24 cellular contexts compared by ENCODE assay signal in genomic region chr3:128461731-128462130, GRCh38. TPM values are rescaled to one million over a fixed set of nuclear protein-coding genes. Genes with fewer than 3 reads are reported as not detected.
DNase-seq lines count a peak whose midpoint lies in the region; ATAC-seq, FAIRE-seq and TF ChIP-seq lines count a peak whose summit lies in the region.
"Had no signal": no experiment of that assay in that cellular context is flagged by ENCODE, and none has a peak within 500 bp of the region (broad histone marks: within the 10 kb centered on the region; RNA-seq: fewer than 3 reads in every experiment).

No MANE protein-coding gene starts in this region.

- H3K36me3 ChIP-seq in heart right ventricle = no peaks in the 10 kb centered on the region
- no peaks in the 10 kb centered on the region for H3K36me3 ChIP-seq in H1 (ENCODE audit: control insufficient read depth in 2 of 4, insufficient read depth in 4 of 4, low read length in 3 of 4)
- H3K36me3 ChIP-seq: Peyer's patch, SJSA1 had no signal

- no peak overlapping the region for H3K23ac ChIP-seq in H1 (ENCODE audit: insufficient read length)

- H4K8ac ChIP-seq in H1 (ENCODE audit: extremely low read depth, insufficient read depth, low read length) = peak overlapping the region; percentile 74; the same call in 1 of the 2 replicates

- H2BK15ac ChIP-seq in H1 (ENCODE audit: low read length) = 0 out of 2 replicates have a peak overlapping the region, but pooled peaks have one; percentile 29

- intact Hi-C loops in Right ventricle myocardium superior (cut with DNase I) (no loop called here), heart right ventricle (cut with DNase I) (no loop called here), posterior vena cava (cut with DNase I) (no loop called here)

- H2AFZ ChIP-seq in H1 (ENCODE audit: low read length) = no peak overlapping the region

- H3K4ac ChIP-seq in H1 (replicated peaks; ENCODE audit: insufficient read length, low read depth, low read length) = no peak overlapping the region

- no peak overlapping the region for H2BK5ac ChIP-seq in H1 (ENCODE audit: low read depth, low read length)

- TF ChIP-seq CTCF in heart right ventricle (IDR thresholded peaks at IDR 0.05) (no peak), H1 (IDR thresholded peaks at IDR 0.05; ENCODE audit: control extremely low read depth in 1 of 3, insufficient read depth in 1 of 3, low read depth in 1 of 3, low read length in 3 of 3) (no peak)

- H3K79me1 ChIP-seq in H1 (ENCODE audit: low read depth, low read length) = no peaks in the 10 kb centered on the region

- H3K4me1 ChIP-seq in heart right ventricle (no peaks in the 10 kb centered on the region), H1 (replicated peaks in 1 of 4; ENCODE audit: control insufficient read depth in 3 of 4, insufficient read depth in 4 of 4, low read length in 3 of 4) (peaks cover 0 to 6% (median 0%) of the 10 kb centered on the region in 4 experiments; a peak in 1 of 7 replicates)
- H3K4me1 ChIP-seq: Peyer's patch had no signal

- no peak overlapping the region for H3K4me2 ChIP-seq in H1 (ENCODE audit: insufficient read depth in 1 of 2, low read depth in 2 of 2, low read length in 2 of 2)

- ATAC-seq in Right ventricle myocardium superior (ENCODE audit: poor library complexity) (no peak), heart right ventricle (no peak)
- ATAC-seq in activated T-cell treated with anti-CD3 and anti-CD28 coated beads, Interleukin-2, amount 50 U/mL, for 72 hours (replicated peaks in 1 of 2) = no peak
- ATAC-seq: GM12878 had no signal

- H3K27me3 ChIP-seq in heart right ventricle = peaks cover 0 to 17% (median 5%) of the 10 kb centered on the region in 7 donors
- peaks cover 0 to 10% (median 6%) of the 10 kb centered on the region in 4 experiments; a peak in 4 of 7 replicates for H3K27me3 ChIP-seq in H1 (replicated peaks in 1 of 4; ENCODE audit: control insufficient read depth in 3 of 4, extremely low read depth in 1 of 4, insufficient read depth in 3 of 4, low read length in 3 of 4)
- H3K27me3 ChIP-seq: Peyer's patch, SJSA1 had no signal

- no peaks in the 10 kb centered on the region for H3K9me3 ChIP-seq in heart right ventricle
- no peaks in the 10 kb centered on the region for H3K9me3 ChIP-seq in H1 (ENCODE audit: insufficient read depth in 2 of 2, low read depth in 1 of 2, low read length in 1 of 2)
- H3K9me3 ChIP-seq: Peyer's patch, SJSA1 had no signal

- no peak overlapping the region for H3K27ac Mint-ChIP-seq in activated T-cell treated with anti-CD3 and anti-CD28 coated beads, Interleukin-2, amount 50 U/mL, for 72 hours
- H3K27ac Mint-ChIP-seq: CD14-positive monocyte had no signal

- no peak overlapping the region for H2BK20ac ChIP-seq in H1 (ENCODE audit: low read length)

- H2BK120ac ChIP-seq in H1 (replicated peaks; ENCODE audit: low read depth, low read length) = no peak overlapping the region

- H2AK5ac ChIP-seq in H1 (ENCODE audit: low read depth, low read length) = no peak overlapping the region

- H3K56ac ChIP-seq in H1 (replicated peaks; ENCODE audit: insufficient read length, low read depth, low read length) = no peak overlapping the region

- no peak overlapping the region for H3K9ac ChIP-seq in H1 (replicated peaks in 1 of 4; ENCODE audit: extremely low read depth in 1 of 4, low read depth in 3 of 4, low read length in 3 of 4)

- POLR2A ChIA-PET in H1 (lab: Charles Lee; ENCODE audit: partially characterized antibody) = interaction anchor here (1.0 to 1.7 kb wide), 3 partner anchors 19 to 37 kb away, joined by 4 to 6 read pairs (median 4); no protein-coding TSS in a partner anchor

- no peak overlapping the region for H3K4me3 Mint-ChIP-seq in activated T-cell treated with anti-CD3 and anti-CD28 coated beads, Interleukin-2, amount 50 U/mL, for 72 hours
- H3K4me3 Mint-ChIP-seq: CD14-positive monocyte had no signal

- H4K91ac ChIP-seq in H1 (replicated peaks; ENCODE audit: insufficient read length, low read length) = no peak overlapping the region

- H3K36me3 Mint-ChIP-seq in activated T-cell treated with anti-CD3 and anti-CD28 coated beads, Interleukin-2, amount 50 U/mL, for 72 hours (ENCODE audit: insufficient read depth in 2 of 2) = no peaks in the 10 kb centered on the region
- H3K36me3 Mint-ChIP-seq: CD14-positive monocyte had no signal

- no peak for TF ChIP-seq POLR2A in H1 (IDR thresholded peaks at IDR 0.05; ENCODE audit: control extremely low read depth in 1 of 2, low read depth in 2 of 2, low read length in 2 of 2)

- peaks cover 15% of the 10 kb centered on the region for H3K27me3 Mint-ChIP-seq in activated T-cell treated with anti-CD3 and anti-CD28 coated beads, Interleukin-2, amount 50 U/mL, for 72 hours (ENCODE audit: low read depth)

- H3K4me3 ChIP-seq in heart right ventricle (no peak overlapping the region), H1 (ENCODE audit: extremely low read depth in 1 of 4, insufficient read depth in 2 of 4, low read depth in 3 of 4, low read length in 4 of 4) (no peak overlapping the region)
- H3K4me3 ChIP-seq: GM12878, Peyer's patch, SJSA1 had no signal

- WGBS in heart right ventricle, 2 donors = 79 to 83% methylated on average over 12 of the region's 12 CpGs
- 85% methylated on average over 10 of the region's 12 CpGs; no CpG with 5 or more reads in 1 of the 2 experiments for WGBS in H1 (ENCODE audit: extremely low coverage in 1 of 2, insufficient coverage in 1 of 2, insufficient read length in 1 of 2, insufficient replicate concordance in 2 of 2, low coverage in 1 of 2, low lambda C conversion rate in 2 of 2, missing lambda C conversion rate in 1 of 2), 2 experiments

- H4K5ac ChIP-seq in H1 (ENCODE audit: insufficient read length, low read depth, low read length) = no peak overlapping the region

- CTCF ChIA-PET in H1 (lab: Charles Lee; ENCODE audit: partially characterized antibody) = interaction anchor here (0.7 to 12.7 kb wide), 10 partner anchors 9 to 235 kb away, joined by 3 to 135 read pairs (median 6); no protein-coding TSS in a partner anchor

- peaks cover 1% of the 10 kb centered on the region for H3K4me1 Mint-ChIP-seq in activated T-cell treated with anti-CD3 and anti-CD28 coated beads, Interleukin-2, amount 50 U/mL, for 72 hours (ENCODE audit: low read depth)
- H3K4me1 Mint-ChIP-seq: CD14-positive monocyte had no signal

- no peak overlapping the region for H3K14ac ChIP-seq in H1 (ENCODE audit: insufficient read length)

- DNase-seq in Right ventricle myocardium superior (peak; percentile 10), heart right ventricle (no peak), HuH-7 (ENCODE audit: low spot score) (peak; percentile 45), H1 (ENCODE audit: low read depth in 1 of 2, low spot score in 2 of 2) (no peak), posterior vena cava (ENCODE audit: low spot score) (no peak), NK-92 (lab: John Stamatoyannopoulos, UW; ENCODE audit: unreplicated experiment) (no peak), cerebellum (ENCODE audit: low spot score) (no peak)
- DNase-seq in activated T-cell treated with anti-CD3 and anti-CD28 coated beads, Interleukin-2, amount 50 U/mL, for 72 hours = no peak
- DNase-seq: DMS79 treated with DMSO at 0.1 percent for 48 hours, KBM-7, NCI-H1092, NCI-H1436, NCI-H187 treated with DMSO at 0.1 percent for 48 hours, NCI-H2107, NCI-H510A, NCI-H748 treated with DMSO at 0.1 percent for 48 hours, Peyer's patch had no signal

- peaks cover 0 to 4% of the 10 kb centered on the region in 2 experiments for H4K20me1 ChIP-seq in H1 (replicated peaks in 1 of 2; ENCODE audit: control insufficient read depth in 1 of 2, insufficient read depth in 2 of 2, low read length in 2 of 2)

- H2BK12ac ChIP-seq in H1 (ENCODE audit: low read depth, low read length) = no peak overlapping the region

- no peak for TF ChIP-seq EP300 in H1 (IDR thresholded peaks at IDR 0.05; ENCODE audit: borderline replicate concordance in 1 of 2, low read depth in 2 of 2, low read length in 2 of 2)

- no peaks in the 10 kb centered on the region for H3K9me3 Mint-ChIP-seq in activated T-cell treated with anti-CD3 and anti-CD28 coated beads, Interleukin-2, amount 50 U/mL, for 72 hours
- H3K9me3 Mint-ChIP-seq: CD14-positive monocyte had no signal

- FAIRE-seq in H1 (lab: Jason Lieb, UNC) = no peak
- FAIRE-seq: GM12878 had no signal

- H3K27ac ChIP-seq in heart right ventricle (no peak overlapping the region), H1 (ENCODE audit: low read depth, low read length) (no peak overlapping the region)
- H3K27ac ChIP-seq: Peyer's patch, SJSA1 had no signal

- TF ChIP-seq RAD21 in H1 (IDR thresholded peaks at IDR 0.05 in 1 of 2, conservative IDR thresholded peaks at IDR 0.05 in 1 of 2; ENCODE audit: low read depth in 2 of 2, low read length in 2 of 2) = no peak

- no peak overlapping the region for H3K18ac ChIP-seq in H1 (ENCODE audit: extremely low read depth, low read length)

- H3K79me2 ChIP-seq in H1 (ENCODE audit: control insufficient read depth in 1 of 2, insufficient read depth in 2 of 2, low read length in 2 of 2) = no peaks in the 10 kb centered on the region

- no peaks in the 10 kb centered on the region; the same call in 1 of the 2 replicates for H3K23me2 ChIP-seq in H1 (ENCODE audit: low read depth, low read length)

RNA-seq across cellular contexts. Expression of gene DNAJB8, which starts 5.0 kb away (rescaled TPM):
- not detected for total RNA-seq in Right ventricle myocardium superior
- not detected for total RNA-seq in heart right ventricle
- not detected for polyA plus RNA-seq in heart right ventricle
- total RNA-seq in H1 (2021; fragmentation: NEBNext Ultra II Directional; extraction: Animal tissue kit (Norgen Biotek cat#: 25700)) = not detected in 2 replicates
- not detected in 2 replicates for polyA plus RNA-seq in H1 (2011; rRNA removed)
- not detected for polyA plus RNA-seq in H1 (2011; cell fraction: cytosol; rRNA removed)
- polyA plus RNA-seq in H1 (2011; cell fraction: nucleus; rRNA removed) = not detected
- polyA plus RNA-seq in H1 (2012, experiment 1 of 2) = not detected in 4 replicates
- polyA plus RNA-seq in H1 (2012, experiment 2 of 2) = not detected
- not detected for polyA plus RNA-seq in H1 (2013, experiment 1 of 2)
- not detected for polyA plus RNA-seq in H1 (2013, experiment 2 of 2)
- polyA minus RNA-seq in H1 (2011; rRNA and poly(A)+ RNA removed) = not detected in 2 replicates
- polyA minus RNA-seq in H1 (2011; cell fraction: cytosol; rRNA and poly(A)+ RNA removed) = not detected
- polyA minus RNA-seq in H1 (2011; cell fraction: nucleus; rRNA and poly(A)+ RNA removed) = not detected
- not detected for total RNA-seq in activated T-cell treated with anti-CD3 and anti-CD28 coated beads, Interleukin-2, amount 50 U/mL, for 72 hours
- not detected for total RNA-seq in posterior vena cava
- not detected for total RNA-seq in cerebellum
- total RNA-seq: A172; GM12878; OCI-LY7; Peyer's patch; SJSA1; T-helper 1 cell treated with Interleukin-12 subunit alpha and Interleukin-12 subunit beta and Interleukin-4 antibody, amounts not matched to agents 30 ng/mL and 1 ng/mL, for 36 hours had no signal
- polyA plus RNA-seq: AG04450, CD14-positive monocyte, GM12878 had no signal

RNA-seq across cellular contexts. Expression of gene GATA2, which starts 31.3 kb away (rescaled TPM):
- total RNA-seq in Right ventricle myocardium superior (8.3 TPM), heart right ventricle (10 to 100 TPM in 7 of 10 donors, 1 to 10 TPM in 3; 6.8 to 21.4 (median 10.7) TPM), posterior vena cava (10 to 100 TPM; 11.6 to 11.9 TPM), cerebellum (2.0 TPM)
- polyA plus RNA-seq in heart right ventricle (10 to 100 TPM; 16.0 to 29.8 TPM), H1 (2011; rRNA removed) (0.03 and 0.22 TPM in 2 replicates)
- 0.30 and 0.40 TPM in 2 replicates for total RNA-seq in H1 (2021; fragmentation: NEBNext Ultra II Directional; extraction: Animal tissue kit (Norgen Biotek cat#: 25700))
- 0.17 TPM for polyA plus RNA-seq in H1 (2011; cell fraction: cytosol; rRNA removed)
- 0.23 TPM for polyA plus RNA-seq in H1 (2011; cell fraction: nucleus; rRNA removed)
- 0.12 to 0.23 TPM in 2 of 4 replicates, not detected in the others for polyA plus RNA-seq in H1 (2012, experiment 1 of 2)
- 0.17 TPM for polyA plus RNA-seq in H1 (2012, experiment 2 of 2)
- 0.08 TPM for polyA plus RNA-seq in H1 (2013, experiment 1 of 2)
- 0.17 TPM for polyA plus RNA-seq in H1 (2013, experiment 2 of 2)
- polyA minus RNA-seq in H1 (2011; rRNA and poly(A)+ RNA removed) = 0.09 and 0.12 TPM in 2 replicates
- polyA minus RNA-seq in H1 (2011; cell fraction: cytosol; rRNA and poly(A)+ RNA removed) = 2.0 TPM
- 0.40 TPM for polyA minus RNA-seq in H1 (2011; cell fraction: nucleus; rRNA and poly(A)+ RNA removed)
- 1 to 10 TPM; 2.9 to 4.1 TPM for total RNA-seq in activated T-cell treated with anti-CD3 and anti-CD28 coated beads, Interleukin-2, amount 50 U/mL, for 72 hours
- total RNA-seq: OCI-LY7 had no signal
- polyA plus RNA-seq: GM12878 had no signal

Comparison
In these comparisons a context has a peak if more than half of its experiments do, and no peak if none do; other contexts are left out.
1. DNase-seq: peak in Right ventricle myocardium superior (single experiment) and HuH-7 (single experiment); none in heart right ventricle (0 of 2), H1 (0 of 2), activated T-cell treated with anti-CD3 and anti-CD28 coated beads, Interleukin-2, amount 50 U/mL, for 72 hours (0 of 2), posterior vena cava (single experiment), NK-92 (single experiment) and cerebellum (single experiment).